In the genomic region with DNA sequence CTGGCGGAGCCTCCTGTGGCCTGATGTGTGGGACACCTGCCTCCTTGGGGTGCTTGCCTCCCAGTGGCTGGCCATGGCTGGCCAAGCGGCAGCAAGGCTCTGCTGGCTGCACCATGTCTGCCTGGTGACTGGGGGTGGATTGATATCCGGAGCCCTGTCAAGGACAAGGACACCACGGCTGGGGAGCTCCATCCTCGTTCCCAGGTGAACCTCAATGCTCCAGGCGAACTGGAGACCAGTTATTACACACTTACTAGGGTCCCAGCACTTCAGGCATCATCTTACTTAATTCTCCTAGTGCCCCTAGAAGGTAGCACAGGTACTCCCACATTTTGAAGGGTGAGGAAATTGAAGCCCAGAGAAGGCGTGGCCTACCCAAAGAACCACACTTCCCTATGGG, we compare ENCODE assay signal across 25 cellular contexts. TPM values are rescaled to one million over a fixed set of nuclear protein-coding genes. Genes with fewer than 3 reads are reported as not detected.
"Had no signal": no experiment of that assay in that cellular context is flagged by ENCODE, and none has a peak within 500 bp of the region (broad histone marks: within the 10 kb centered on the region; RNA-seq: fewer than 3 reads in every experiment).

No MANE protein-coding gene starts in this region.

- ATAC-seq: left cardiac atrium; pancreas; stimulated activated naive CD8-positive, alpha-beta T cell treated with anti-CD3 and anti-CD28 coated beads, Interleukin-15, Interleukin-2, amounts not matched to agents 100 U/mL and 50 U/mL, for 24 hours had no signal

- H3K36me3 Mint-ChIP-seq: memory B cell; mesothelial cell of epicardium; natural killer cell treated with Interleukin-12 subunit alpha and Interleukin-12 subunit beta and Interleukin-15 and Interleukin-18, amount 100 ng/mL, for 72 hours; neural progenitor cell; type B pancreatic cell had no signal

- H3K4me1 ChIP-seq: left ventricle myocardium inferior, lower lobe of right lung, neural progenitor cell, pancreas, thyroid gland had no signal

- DNase-seq: effector CD4-positive, alpha-beta T cell; foreskin melanocyte; head of caudate nucleus; kidney; left cardiac atrium; left ventricle myocardium inferior; lower lobe of right lung; occipital lobe; pancreas; right cardiac atrium; small intestine; stimulated activated CD4-positive, alpha-beta T cell treated with anti-CD3 and anti-CD28 coated beads, Interleukin-2, amount 100 ng/mL, for 48 hours; stimulated activated naive CD8-positive, alpha-beta T cell treated with anti-CD3 and anti-CD28 coated beads, Interleukin-15, Interleukin-2, amounts not matched to agents 100 U/mL and 50 U/mL, for 24 hours; thyroid gland had no signal

- H3K9me3 ChIP-seq: left ventricle myocardium inferior, lower lobe of right lung, pancreas, suprapubic skin, thyroid gland had no signal

- H3K27ac Mint-ChIP-seq: memory B cell, mesothelial cell of epicardium, neural progenitor cell, progenitor cell of endocrine pancreas, type B pancreatic cell had no signal

- H3K4me3 Mint-ChIP-seq: memory B cell, mesothelial cell of epicardium, neural progenitor cell, type B pancreatic cell had no signal

- H3K4me1 Mint-ChIP-seq: mesothelial cell of epicardium had no signal

- H3K36me3 ChIP-seq: left ventricle myocardium inferior, lower lobe of right lung, neural progenitor cell, pancreas, suprapubic skin, thyroid gland had no signal

- H3K27me3 Mint-ChIP-seq: natural killer cell treated with Interleukin-12 subunit alpha and Interleukin-12 subunit beta and Interleukin-15 and Interleukin-18, amount 100 ng/mL, for 72 hours had no signal

- H3K27me3 ChIP-seq: hepatocyte, neural progenitor cell, pancreas, suprapubic skin, thyroid gland had no signal

- H3K9me3 Mint-ChIP-seq: memory B cell; mesothelial cell of epicardium; natural killer cell treated with Interleukin-12 subunit alpha and Interleukin-12 subunit beta and Interleukin-15 and Interleukin-18, amount 100 ng/mL, for 72 hours; neural progenitor cell; type B pancreatic cell had no signal

- H3K4me3 ChIP-seq: hepatocyte, left ventricle myocardium inferior, lower lobe of right lung, neural progenitor cell, pancreas, suprapubic skin, thyroid gland had no signal

- H3K27ac ChIP-seq: hepatocyte, left ventricle myocardium inferior, lower lobe of right lung, neural progenitor cell, pancreas, suprapubic skin, thyroid gland had no signal

RNA-seq across cellular contexts. Expression of a gene that starts 15.2 kb away (rescaled TPM):
- total RNA-seq: dermis microvascular lymphatic vessel endothelial cell; kidney; left cardiac atrium; left ventricle myocardium inferior; lower lobe of right lung; mesothelial cell of epicardium; mucosa of gallbladder; myocyte; natural killer cell treated with Interleukin-12 subunit alpha and Interleukin-12 subunit beta and Interleukin-15 and Interleukin-18, amount 100 ng/mL, for 72 hours; occipital lobe; progenitor cell of endocrine pancreas; right cardiac atrium; suprapubic skin; thyroid gland had no signal
